In genomic region chr4:87006531-87007344, GRCh38 we compare ENCODE assay signal across 1 cellular context.
TF ChIP-seq lines count a peak whose summit lies in the region.

No MANE protein-coding gene starts in this region.

TF ChIP-seq in K562, 482 proteins besides CTCF, POLR2A, EP300 and RAD21 (continued from another document and continues in another):
- 0 out of 2 replicates have a peak, but pooled peaks have one; percentile 19 for TF ChIP-seq ETV1 (tag; conservative IDR thresholded peaks at IDR 0.05; ENCODE audit: low read depth)
- no peak for TF ChIP-seq NCOA6 (IDR thresholded peaks at IDR 0.05)
- peak; percentile 41 for TF ChIP-seq ZFP36 (IDR thresholded peaks at IDR 0.05; ENCODE audit: low read depth, low read length, partially characterized antibody)
- no peak for TF ChIP-seq ZNF277 (CRISPR knock-in tag; IDR thresholded peaks at IDR 0.05; ENCODE audit: borderline replicate concordance)
- TF ChIP-seq ZNF511 (CRISPR knock-in tag; IDR thresholded peaks at IDR 0.05) = peak; percentile 52; the same call in 1 of the 2 replicates
- no peak for TF ChIP-seq SREBF2 (CRISPR knock-in tag; IDR thresholded peaks at IDR 0.05)
- no peak for TF ChIP-seq HDAC6 (IDR thresholded peaks at IDR 0.05; ENCODE audit: low read depth, low read length)
- TF ChIP-seq ARHGAP35 (IDR thresholded peaks at IDR 0.05; ENCODE audit: partially characterized antibody) = no peak
- no peak for TF ChIP-seq NCOA2 (IDR thresholded peaks at IDR 0.05; ENCODE audit: partially characterized antibody in 2 of 2)
- TF ChIP-seq MTF1 (CRISPR knock-in tag; IDR thresholded peaks at IDR 0.05; ENCODE audit: borderline replicate concordance) = no peak
- no peak for TF ChIP-seq IRF1 (CRISPR knock-in tag; IDR thresholded peaks at IDR 0.05; ENCODE audit: borderline replicate concordance)
- TF ChIP-seq CBX3 (IDR thresholded peaks at IDR 0.05; ENCODE audit: borderline replicate concordance in 1 of 2, low read length in 2 of 2) = no peak
- no peak for TF ChIP-seq DIDO1 (tag; IDR thresholded peaks at IDR 0.05; ENCODE audit: low read depth)
- TF ChIP-seq KLF10 (CRISPR knock-in tag; IDR thresholded peaks at IDR 0.05) = no peak
- TF ChIP-seq JUN (IDR thresholded peaks at IDR 0.05; ENCODE audit: borderline replicate concordance, low read depth, low read length) = 0 out of 2 replicates have a peak, but pooled peaks have one; percentile 7
- TF ChIP-seq JUN (CRISPR knock-in tag; IDR thresholded peaks at IDR 0.05; ENCODE audit: borderline replicate concordance) = 0 out of 2 replicates have a peak, but pooled peaks have one; percentile 43
- TF ChIP-seq ZNF395 (CRISPR knock-in tag; IDR thresholded peaks at IDR 0.05) = peak; percentile 42; the same call in 1 of the 2 replicates
- TF ChIP-seq ZC3H11A (IDR thresholded peaks at IDR 0.05; ENCODE audit: low read depth, low read length) = no peak
- TF ChIP-seq ILK (tag; IDR thresholded peaks at IDR 0.05; ENCODE audit: borderline replicate concordance, low read depth) = no peak
- no peak for TF ChIP-seq ZNF449 (CRISPR knock-in tag; IDR thresholded peaks at IDR 0.05)
- no peak for TF ChIP-seq HOMEZ (CRISPR knock-in tag; IDR thresholded peaks at IDR 0.05)
- no peak for TF ChIP-seq CHD7 (IDR thresholded peaks at IDR 0.05; ENCODE audit: low read depth, low read length)
- TF ChIP-seq ZNF384 (IDR thresholded peaks at IDR 0.05; ENCODE audit: low read depth, low read length) = no peak
- no peak for TF ChIP-seq ZNF282 (CRISPR knock-in tag; IDR thresholded peaks at IDR 0.05)
- TF ChIP-seq FOXJ3 (CRISPR knock-in tag; IDR thresholded peaks at IDR 0.05) = no peak
- no peak for TF ChIP-seq ZNF77 (CRISPR knock-in tag; IDR thresholded peaks at IDR 0.05)
- TF ChIP-seq PHF21A (IDR thresholded peaks at IDR 0.05; ENCODE audit: borderline replicate concordance, low read depth) = no peak
- peak; percentile 57; the same call in 1 of the 2 replicates for TF ChIP-seq PHB (CRISPR knock-in tag; IDR thresholded peaks at IDR 0.05)
- no peak for TF ChIP-seq RBBP5 (IDR thresholded peaks at IDR 0.05; ENCODE audit: borderline replicate concordance, insufficient read depth, low read length, poor library complexity, severe bottlenecking)
- TF ChIP-seq ZNF584 (CRISPR knock-in tag; IDR thresholded peaks at IDR 0.05; ENCODE audit: low read depth) = no peak
- TF ChIP-seq BHLHE40 (IDR thresholded peaks at IDR 0.05; ENCODE audit: low read length) = peak; percentile 81
- peak; percentile 99 for TF ChIP-seq TBP (optimal IDR thresholded peaks at IDR 0.05; ENCODE audit: low read depth, low read length)
- peak; percentile 85 for TF ChIP-seq HNRNPLL (IDR thresholded peaks at IDR 0.05; ENCODE audit: low read depth, low read length, poor library complexity, severe bottlenecking)
- TF ChIP-seq MEIS2 (IDR thresholded peaks at IDR 0.05; ENCODE audit: partially characterized antibody) = no peak
- peak in 1 of 2 experiments; percentile 60; a peak in 1 of 4 replicates for TF ChIP-seq CSDE1 (IDR thresholded peaks at IDR 0.05)
- no peak for TF ChIP-seq ZNF347 (CRISPR knock-in tag; IDR thresholded peaks at IDR 0.05; ENCODE audit: low read depth)
- no peak for TF ChIP-seq MITF (IDR thresholded peaks at IDR 0.05)
- TF ChIP-seq TCF7L2 (IDR thresholded peaks at IDR 0.05; ENCODE audit: low read depth, low read length) = peak; percentile 90
- TF ChIP-seq ZNF24 (IDR thresholded peaks at IDR 0.05) = 0 out of 2 replicates have a peak, but pooled peaks have one; percentile 6
- TF ChIP-seq MAFF (IDR thresholded peaks at IDR 0.05; ENCODE audit: low read length) = peak; percentile 22; the same call in 1 of the 2 replicates
- peak; percentile 93 for TF ChIP-seq SUPT5H (IDR thresholded peaks at IDR 0.05)
- TF ChIP-seq CCNT2 (IDR thresholded peaks at IDR 0.05; ENCODE audit: borderline replicate concordance, extremely low read depth, insufficient read length, low read depth, low read length) = peak; percentile 91
- no peak for TF ChIP-seq POLR3G (IDR thresholded peaks at IDR 0.05; ENCODE audit: extremely low read depth, insufficient read length, insufficient replicate concordance)
- peak; percentile 95 for TF ChIP-seq HMGN3 (IDR thresholded peaks at IDR 0.05; ENCODE audit: borderline replicate concordance, extremely low read depth, insufficient read length, low read depth, low read length)
- peak; percentile 22; the same call in 1 of the 2 replicates for TF ChIP-seq ZBTB7A (IDR thresholded peaks at IDR 0.05; ENCODE audit: borderline replicate concordance, control insufficient read depth, low read depth, low read length)
- no peak for TF ChIP-seq DNMT1 (IDR thresholded peaks at IDR 0.05)
- no peak for TF ChIP-seq E2F3 (CRISPR knock-in tag; IDR thresholded peaks at IDR 0.05)
